In the genomic region with DNA sequence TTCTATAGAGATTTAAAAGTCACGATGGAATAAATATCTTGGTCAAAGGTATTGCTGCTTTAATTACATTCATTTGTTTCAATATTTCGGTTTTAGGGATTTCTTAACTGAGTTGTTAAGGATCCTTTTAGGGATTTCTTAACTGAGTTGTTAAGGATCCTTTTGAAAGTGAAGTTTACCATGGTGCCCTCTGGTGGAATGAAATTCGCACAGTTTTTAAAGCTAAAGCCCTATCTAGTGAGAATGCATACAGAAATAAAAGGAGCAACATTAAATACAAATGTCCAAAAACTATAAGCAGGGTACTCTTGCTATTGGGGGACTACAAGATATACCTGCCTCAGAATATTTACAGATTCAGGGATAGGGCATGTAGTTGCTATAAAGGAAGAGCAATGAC, we compare ENCODE assay signal across 8 cellular contexts.
DNase-seq lines count a peak whose midpoint lies in the region; ATAC-seq and TF ChIP-seq lines count a peak whose summit lies in the region.

No MANE protein-coding gene starts in this region.

- no peaks in the 10 kb centered on the region for H3K36me3 ChIP-seq in PC-3 (ENCODE audit: low read depth, low read length)

- peak; percentile 23 for DNase-seq in stimulated activated CD4-positive, alpha-beta T cell treated with anti-CD3 and anti-CD28 coated beads, Interleukin-15, amount 100 ng/mL, for 24 hours
- DNase-seq in stimulated activated CD4-positive, alpha-beta T cell treated with anti-CD3 and anti-CD28 coated beads, Interleukin-2, amount 100 ng/mL, for 24 hours: no peak
- DNase-seq in NCI-H446 treated with DMSO at 0.1 percent for 48 hours (lab: John Stamatoyannopoulos, UW) (peak; percentile 1), cardiac fibroblast (ENCODE audit: low read depth in 2 of 2) (peak; percentile 80), lung microvascular endothelial cell (ENCODE audit: low read depth in 2 of 2) (peak; percentile 47 to 66), T1000 (lab: John Stamatoyannopoulos, UW) (no peak), PC-3 (no peak)
- DNase-seq in activated CD4-positive, CD25-positive, alpha-beta regulatory T cell treated with anti-CD3 and anti-CD28 coated beads, Interleukin-2, amount 50 U/mL, for 72 hours: no peak

- no peaks in the 10 kb centered on the region for H3K4me1 ChIP-seq in PC-3 (ENCODE audit: insufficient read depth, low read length)

- CTCF ChIA-PET in PC-3 (lab: Charles Lee): no interaction called here

- no peaks in the 10 kb centered on the region for H3K9me2 ChIP-seq in PC-3 (replicated peaks; ENCODE audit: low read length)

- intact Hi-C loops in PC-3 (cut with micrococcal nuclease): no loop called here

- H3K27me3 ChIP-seq in PC-3 (ENCODE audit: low read length): no peaks in the 10 kb centered on the region

- no peaks in the 10 kb centered on the region for H4K20me1 ChIP-seq in PC-3 (ENCODE audit: low read length)

- no peak overlapping the region for H3K9ac ChIP-seq in PC-3 (ENCODE audit: low read length)

- no peaks in the 10 kb centered on the region for H3F3A ChIP-seq in PC-3 (ENCODE audit: low read length, unreplicated experiment)

- H3K9me3 ChIP-seq in PC-3 (ENCODE audit: low read length): no peaks in the 10 kb centered on the region

- TF ChIP-seq CTCF in cardiac fibroblast (IDR thresholded peaks at IDR 0.05; ENCODE audit: low read depth, low read length) (peak; percentile 54), PC-3 (conservative IDR thresholded peaks at IDR 0.05; ENCODE audit: low read depth, low read length) (no peak)

- H3K79me2 ChIP-seq in PC-3 (ENCODE audit: low read length): no peaks in the 10 kb centered on the region

- ATAC-seq in PC-3: no peak

- H2AFZ ChIP-seq in PC-3 (ENCODE audit: low read length): no peak overlapping the region

- BruUV-seq in PC-3 (replicated peaks; lab: Mats Ljungman, UMichigan): no TSS peak

- POLR2A ChIA-PET in PC-3 (lab: Charles Lee; ENCODE audit: unreplicated experiment): no interaction called here

- H3K4me2 ChIP-seq in PC-3 (ENCODE audit: low read length): no peak overlapping the region

- no peak overlapping the region for H3K27ac ChIP-seq in PC-3 (ENCODE audit: low read length)

- no peak overlapping the region for H3K4me3 ChIP-seq in cardiac fibroblast (replicated peaks in 1 of 2; ENCODE audit: low read depth in 2 of 2, low read length in 2 of 2)
- no peak overlapping the region for H3K4me3 ChIP-seq in PC-3 (ENCODE audit: low read length)

Comparison
In these comparisons a context has a peak if more than half of its experiments do, and no peak if none do; other contexts are left out.
1. DNase-seq: peak in stimulated activated CD4-positive, alpha-beta T cell treated with anti-CD3 and anti-CD28 coated beads, Interleukin-15, amount 100 ng/mL, for 24 hours (single experiment), NCI-H446 treated with DMSO at 0.1 percent for 48 hours (single experiment), cardiac fibroblast (2 of 2) and lung microvascular endothelial cell (2 of 2); none in stimulated activated CD4-positive, alpha-beta T cell treated with anti-CD3 and anti-CD28 coated beads, Interleukin-2, amount 100 ng/mL, for 24 hours (0 of 2), T1000 (single experiment), PC-3 (single experiment) and activated CD4-positive, CD25-positive, alpha-beta regulatory T cell treated with anti-CD3 and anti-CD28 coated beads, Interleukin-2, amount 50 U/mL, for 72 hours (single experiment).